ENCODE assay signal across 13 cellular contexts in the genomic region with DNA sequence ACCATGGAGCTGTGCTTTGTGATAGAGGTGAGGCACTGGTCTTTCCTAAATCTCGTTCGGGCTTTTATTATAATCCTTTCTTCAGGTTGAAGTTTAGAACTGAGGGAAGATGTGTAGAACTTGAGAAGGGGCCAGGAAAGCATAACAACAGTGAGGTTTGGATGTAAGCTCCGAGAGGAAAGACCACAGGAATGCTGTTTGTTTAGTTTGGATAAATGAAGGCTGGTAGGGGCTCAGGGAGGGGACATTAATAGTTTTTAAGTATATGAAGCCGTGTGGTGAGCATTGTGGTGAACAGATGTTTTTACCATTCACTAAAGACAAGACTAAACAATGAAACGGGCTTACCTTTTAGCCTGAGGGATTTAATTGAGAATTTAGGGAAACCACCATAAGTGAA.
DNase-seq lines count a peak whose midpoint lies in the region; ATAC-seq, FAIRE-seq and TF ChIP-seq lines count a peak whose summit lies in the region.
"Had no signal": no experiment of that assay in that cellular context is flagged by ENCODE, and none has a peak within 500 bp of the region (broad histone marks: within the 10 kb centered on the region; RNA-seq: fewer than 3 reads in every experiment).

No MANE protein-coding gene starts in this region.

- TF ChIP-seq CTCF in RWPE1 (conservative IDR thresholded peaks at IDR 0.05; ENCODE audit: low read depth) (no peak), epithelial cell of esophagus (IDR thresholded peaks at IDR 0.05; ENCODE audit: insufficient read depth, low read depth, low read length, missing control alignments) (no peak), neural crest cell (conservative IDR thresholded peaks at IDR 0.05) (no peak), Peyer's patch (IDR thresholded peaks at IDR 0.05) (no peak)

- peaks cover 5% of the 10 kb centered on the region for H3K36me3 Mint-ChIP-seq in neural crest cell (ENCODE audit: low read depth)

- no peaks in the 10 kb centered on the region for H3K4me1 ChIP-seq in Peyer's patch

- DNase-seq in EH (ENCODE audit: low read depth): peak; percentile 90
- peak; percentile 45 for DNase-seq in RWPE1 (ENCODE audit: low spot score)
- DNase-seq in epithelial cell of esophagus (ENCODE audit: low read depth): peak; percentile 37
- no peak for DNase-seq in neural crest cell (ENCODE audit: low read depth, low spot score)
- no peak for DNase-seq in Peyer's patch
- DNase-seq in GM19239 (ENCODE audit: insufficient read length, low spot score): no peak
- DNase-seq in activated T-cell treated with anti-CD3 and anti-CD28 coated beads for 4 hours: no peak
- DNase-seq: activated CD4-positive, alpha-beta memory T cell treated with anti-CD3 and anti-CD28 coated beads, Interleukin-2, amount 10 ng/mL, durations not matched to agents 7 days and 5 days; activated naive CD4-positive, alpha-beta T cell treated with anti-CD3 and anti-CD28 coated beads, Interleukin-2, amount 50 U/mL, for 16 hours; CD4-positive, alpha-beta T cell; heart left ventricle had no signal

- H3K4me3 ChIP-seq in epithelial cell of esophagus (ENCODE audit: low read length) (no peak overlapping the region), Peyer's patch (no peak overlapping the region)
- H3K4me3 ChIP-seq: heart left ventricle had no signal

- H3K4me3 Mint-ChIP-seq in neural crest cell: no peak overlapping the region
- H3K4me3 Mint-ChIP-seq: activated CD4-positive, alpha-beta memory T cell treated with anti-CD3 and anti-CD28 coated beads, Interleukin-2, amount 10 ng/mL, durations not matched to agents 7 days and 5 days; CD4-positive, alpha-beta T cell; dendritic cell treated with granulocyte-macrophage colony-stimulating factor and Interleukin-4, amounts not matched to agents 40 ng/mL and 50 ng/mL, for 4 days had no signal

- H3K27ac Mint-ChIP-seq in neural crest cell (ENCODE audit: unreplicated experiment): peak overlapping the region; percentile 94
- H3K27ac Mint-ChIP-seq: activated CD4-positive, alpha-beta memory T cell treated with anti-CD3 and anti-CD28 coated beads, Interleukin-2, amount 10 ng/mL, durations not matched to agents 7 days and 5 days; CD4-positive, alpha-beta T cell; dendritic cell treated with granulocyte-macrophage colony-stimulating factor and Interleukin-4, amounts not matched to agents 40 ng/mL and 50 ng/mL, for 4 days had no signal

- peaks cover 44% of the 10 kb centered on the region for H3K4me1 Mint-ChIP-seq in neural crest cell

- ATAC-seq in GM18502 (IDR thresholded peaks at IDR 0.05; ENCODE audit: poor library complexity, unreplicated experiment): no peak

- TF ChIP-seq POLR2A in Peyer's patch (IDR thresholded peaks at IDR 0.05): no peak

- H3K27me3 ChIP-seq in Peyer's patch: no peaks in the 10 kb centered on the region
- H3K27me3 ChIP-seq: heart left ventricle had no signal

- H3K36me3 ChIP-seq in Peyer's patch: peaks cover 0 to 56% (median 0%) of the 10 kb centered on the region in 3 donors

- H3K9me3 ChIP-seq in Peyer's patch: no peaks in the 10 kb centered on the region
- H3K9me3 ChIP-seq: heart left ventricle had no signal

- no peaks in the 10 kb centered on the region for H3K27me3 Mint-ChIP-seq in neural crest cell (ENCODE audit: low read depth)
- H3K27me3 Mint-ChIP-seq: activated CD4-positive, alpha-beta memory T cell treated with anti-CD3 and anti-CD28 coated beads, Interleukin-2, amount 10 ng/mL, durations not matched to agents 7 days and 5 days; CD4-positive, alpha-beta T cell; dendritic cell treated with granulocyte-macrophage colony-stimulating factor and Interleukin-4, amounts not matched to agents 40 ng/mL and 50 ng/mL, for 4 days had no signal

- POLR2A ChIA-PET in RWPE1 (lab: Yijun Ruan, JAX; ENCODE audit: low non-redundant PET): no interaction called here

- H3K27ac ChIP-seq in RWPE1 (no peak overlapping the region), Peyer's patch (no peak overlapping the region)

- H3K9me3 Mint-ChIP-seq in neural crest cell: peaks cover 3% of the 10 kb centered on the region
- H3K9me3 Mint-ChIP-seq: activated CD4-positive, alpha-beta memory T cell treated with anti-CD3 and anti-CD28 coated beads, Interleukin-2, amount 10 ng/mL, durations not matched to agents 7 days and 5 days; CD4-positive, alpha-beta T cell; dendritic cell treated with granulocyte-macrophage colony-stimulating factor and Interleukin-4, amounts not matched to agents 40 ng/mL and 50 ng/mL, for 4 days had no signal

- CTCF ChIA-PET in RWPE1 (lab: Yijun Ruan, JAX): interaction anchor here (1.3 to 2.0 kb wide), 3 partner anchors 13 to 34 kb away, joined by 3 to 6 read pairs (median 4); no protein-coding TSS in a partner anchor

- FAIRE-seq in GM19239 (lab: Jason Lieb, UNC): no peak

Comparison
In these comparisons a context has a peak if more than half of its experiments do, and no peak if none do; other contexts are left out.
1. DNase-seq: peak in EH (single experiment), RWPE1 (single experiment) and epithelial cell of esophagus (single experiment); none in neural crest cell (single experiment), Peyer's patch (0 of 3), GM19239 (single experiment) and activated T-cell treated with anti-CD3 and anti-CD28 coated beads for 4 hours (single experiment).